14 cellular contexts compared by ENCODE assay signal in genomic region chr5:101677961-101678360, GRCh38.
DNase-seq lines count a peak whose midpoint lies in the region; ATAC-seq, FAIRE-seq and TF ChIP-seq lines count a peak whose summit lies in the region.
"Had no signal": no experiment of that assay in that cellular context is flagged by ENCODE, and none has a peak within 500 bp of the region (broad histone marks: within the 10 kb centered on the region; RNA-seq: fewer than 3 reads in every experiment).

No MANE protein-coding gene starts in this region.

- no peak overlapping the region for H3K4me3 ChIP-seq in GM23248
- H3K4me3 ChIP-seq in MM.1S (ENCODE audit: low read length) = no peak overlapping the region
- no peak overlapping the region for H3K4me3 ChIP-seq in small intestine (ENCODE audit: low read depth in 1 of 2, low read length in 2 of 2)
- H3K4me3 ChIP-seq: esophagus squamous epithelium, K562, MG63, PC-9, spleen had no signal

- H3F3A ChIP-seq in GM23248 (ENCODE audit: insufficient read depth) = no peaks in the 10 kb centered on the region
- H3F3A ChIP-seq in MM.1S (ENCODE audit: insufficient read depth, low read length) = no peaks in the 10 kb centered on the region

- H3K4me2 ChIP-seq in GM23248 (ENCODE audit: unreplicated experiment) (no peak overlapping the region), MM.1S (ENCODE audit: low read depth, low read length) (no peak overlapping the region)

- ATAC-seq in GM18909 (IDR thresholded peaks at IDR 0.05; ENCODE audit: poor library complexity, unreplicated experiment) = no peak
- ATAC-seq: effector memory CD8-positive, alpha-beta T cell; Right ventricle myocardium inferior had no signal

- H3K36me3 ChIP-seq in GM23248 (ENCODE audit: low read depth) (no peaks in the 10 kb centered on the region), MM.1S (replicated peaks; ENCODE audit: insufficient read depth, low read length) (no peaks in the 10 kb centered on the region), small intestine (ENCODE audit: control insufficient read depth in 2 of 2, insufficient read depth in 2 of 2, low read length in 2 of 2) (no peaks in the 10 kb centered on the region)
- H3K36me3 ChIP-seq: esophagus squamous epithelium, MG63, spleen had no signal

- no peaks in the 10 kb centered on the region for H3K27me3 ChIP-seq in GM23248 (replicated peaks; ENCODE audit: insufficient read depth)
- no peaks in the 10 kb centered on the region for H3K27me3 ChIP-seq in MM.1S (replicated peaks; ENCODE audit: insufficient read depth, low read length)
- no peaks in the 10 kb centered on the region for H3K27me3 ChIP-seq in small intestine (ENCODE audit: control insufficient read depth in 2 of 2, insufficient read depth in 2 of 2, low read length in 2 of 2)
- H3K27me3 ChIP-seq: esophagus squamous epithelium had no signal

- no peak overlapping the region for H3K27ac ChIP-seq in GM23248
- H3K27ac ChIP-seq in MM.1S (ENCODE audit: low read length) = no peak overlapping the region
- no peak overlapping the region for H3K27ac ChIP-seq in small intestine (ENCODE audit: low read depth in 1 of 2, low read length in 1 of 2)
- H3K27ac ChIP-seq: esophagus squamous epithelium, PC-9, spleen had no signal

- CTCF ChIA-PET in GM10248 (lab: Yijun Ruan, JAX) = interaction anchor here (0.6 to 2.4 kb wide), 12 partner anchors 10 to 1250 kb away, joined by 3 to 21 read pairs (median 4); no protein-coding TSS in a partner anchor

- FAIRE-seq in small intestine (lab: Jason Lieb, UNC) = no peak

- 57 to 59% methylated on average over 5 of the region's 5 CpGs for WGBS in GM23248 (ENCODE audit: low coverage in 1 of 2, low lambda C conversion rate in 2 of 2, missing lambda C conversion rate in 2 of 2), 2 experiments
- 10 to 50% (median 21%) methylated on average over 5 of the region's 5 CpGs for WGBS in small intestine, 3 donors

- H4K20me1 ChIP-seq in GM23248 (ENCODE audit: insufficient read depth) (no peaks in the 10 kb centered on the region), MM.1S (ENCODE audit: insufficient read depth, low read length) (no peaks in the 10 kb centered on the region)

- in situ Hi-C loops in GM23248 (cut with MboI) = no loop called here

- H3K79me2 ChIP-seq in GM23248 (ENCODE audit: insufficient read depth) (no peaks in the 10 kb centered on the region), MM.1S (ENCODE audit: low read length) (no peaks in the 10 kb centered on the region)

- TF ChIP-seq CTCF in MM.1S (IDR thresholded peaks at IDR 0.05; ENCODE audit: low read length) (no peak), GM10248 (IDR thresholded peaks at IDR 0.05; ENCODE audit: control extremely low read depth, extremely low read depth, low read depth, missing control alignments) (no peak)

- H3K4me1 ChIP-seq in GM23248 (ENCODE audit: insufficient read depth) = no peaks in the 10 kb centered on the region
- H3K4me1 ChIP-seq in MM.1S (ENCODE audit: low read length) = no peaks in the 10 kb centered on the region
- H3K4me1 ChIP-seq in small intestine (ENCODE audit: control insufficient read depth in 2 of 2, insufficient read depth in 1 of 2, low read depth in 1 of 2, low read length in 1 of 2) = no peaks in the 10 kb centered on the region

- peak overlapping the region; percentile 51; the same call in 1 of the 2 replicates for H2AFZ ChIP-seq in GM23248
- H2AFZ ChIP-seq in MM.1S (ENCODE audit: low read length) = peak overlapping the region; percentile 58; the same call in 1 of the 2 replicates

- H3K9ac ChIP-seq in GM23248 = no peak overlapping the region
- no peak overlapping the region for H3K9ac ChIP-seq in MM.1S (ENCODE audit: low read length)

- POLR2A ChIA-PET in GM10248 (lab: Yijun Ruan, JAX) = no interaction called here

- no peak for DNase-seq in GM23248
- no peak for DNase-seq in MM.1S
- peak; percentile 17 for DNase-seq in iPS-NIHi11 (ENCODE audit: low spot score)
- peak; percentile 3 for DNase-seq in small intestine
- DNase-seq in GM10248 (ENCODE audit: extremely low spot score) = no peak
- DNase-seq in ecto neural progenitor cell (ENCODE audit: low spot score) = no peak
- DNase-seq: esophagus squamous epithelium, spleen had no signal

- H3K9me2 ChIP-seq in GM23248 (ENCODE audit: insufficient read depth) (no peaks in the 10 kb centered on the region), MM.1S (replicated peaks; ENCODE audit: insufficient read depth, low read length) (no peaks in the 10 kb centered on the region)

- no peaks in the 10 kb centered on the region for H3K9me3 ChIP-seq in GM23248 (ENCODE audit: low read depth)
- H3K9me3 ChIP-seq in MM.1S (replicated peaks; ENCODE audit: insufficient read depth, low read length) = no peaks in the 10 kb centered on the region
- no peaks in the 10 kb centered on the region for H3K9me3 ChIP-seq in small intestine (ENCODE audit: control insufficient read depth, low read depth)
- H3K9me3 ChIP-seq: esophagus squamous epithelium, MG63, spleen had no signal

Comparison
In these comparisons a context has a peak if more than half of its experiments do, and no peak if none do; other contexts are left out.
1. DNase-seq: peak in iPS-NIHi11 (single experiment) and small intestine (single experiment); none in GM23248 (single experiment), MM.1S (single experiment), GM10248 (single experiment) and ecto neural progenitor cell (single experiment).